Comparison of ENCODE assay signal across 14 cellular contexts in genomic region chr3:107216711-107217110, GRCh38.
DNase-seq lines count a peak whose midpoint lies in the region; ATAC-seq and TF ChIP-seq lines count a peak whose summit lies in the region.
"Had no signal": no experiment of that assay in that cellular context is flagged by ENCODE, and none has a peak within 500 bp of the region (broad histone marks: within the 10 kb centered on the region; RNA-seq: fewer than 3 reads in every experiment).

No MANE protein-coding gene starts in this region.

- no peaks in the 10 kb centered on the region for H4K20me1 ChIP-seq in PC-9 (ENCODE audit: insufficient read depth)

- peak overlapping the region; percentile 17; the same call in 1 of the 2 replicates for H2AFZ ChIP-seq in PC-9

- H3K4me1 Mint-ChIP-seq in activated naive CD8-positive, alpha-beta T cell treated with anti-CD3 and anti-CD28 coated beads, Interleukin-2, amount 50 U/mL, for 24 hours: peaks cover 5% of the 10 kb centered on the region
- H3K4me1 Mint-ChIP-seq: activated B cell treated with CpG ODN at 0.5 μM for 24 hours had no signal

- H3K4me3 ChIP-seq in AG10803 (ENCODE audit: low read length) (no peak overlapping the region), PC-9 (peak overlapping the region; percentile 6; the same call in 1 of the 2 replicates)

- POLR2A ChIA-PET in PC-9 (lab: Charles Lee; ENCODE audit: unreplicated experiment): no interaction called here

- H3K4me3 Mint-ChIP-seq in activated naive CD8-positive, alpha-beta T cell treated with anti-CD3 and anti-CD28 coated beads, Interleukin-2, amount 50 U/mL, for 24 hours: no peak overlapping the region
- H3K4me3 Mint-ChIP-seq: activated B cell treated with CpG ODN at 0.5 μM for 24 hours; CD8-positive, alpha-beta T cell; stimulated activated naive CD8-positive, alpha-beta T cell treated with anti-CD3 and anti-CD28 coated beads, Interleukin-15, Interleukin-2, amounts not matched to agents 100 ng/mL and 50 ng/mL, for 24 hours had no signal

- CTCF ChIA-PET in PC-9 (lab: Charles Lee): interaction anchor here (0.6 kb wide), 1 partner anchor 213 kb away, joined by 5 read pairs; no protein-coding TSS in a partner anchor

- H3K27me3 Mint-ChIP-seq in activated naive CD8-positive, alpha-beta T cell treated with anti-CD3 and anti-CD28 coated beads, Interleukin-2, amount 50 U/mL, for 24 hours: peaks cover 3% of the 10 kb centered on the region

- H3K36me3 Mint-ChIP-seq in activated naive CD8-positive, alpha-beta T cell treated with anti-CD3 and anti-CD28 coated beads, Interleukin-2, amount 50 U/mL, for 24 hours (ENCODE audit: low read depth): no peaks in the 10 kb centered on the region
- H3K36me3 Mint-ChIP-seq: CD8-positive, alpha-beta T cell had no signal

- H3K27me3 ChIP-seq in PC-9 (ENCODE audit: insufficient read depth, low read depth): no peaks in the 10 kb centered on the region

- no peaks in the 10 kb centered on the region for H3K79me2 ChIP-seq in PC-9 (ENCODE audit: low read depth)

- no peaks in the 10 kb centered on the region; the same call in 1 of the 2 replicates for H3K9me2 ChIP-seq in PC-9 (ENCODE audit: insufficient read depth)

- TF ChIP-seq CTCF in AG10803 (conservative IDR thresholded peaks at IDR 0.05; ENCODE audit: low read length): no peak
- TF ChIP-seq CTCF in PC-9 (conservative IDR thresholded peaks at IDR 0.05): 0 out of 2 replicates have a peak, but pooled peaks have one; percentile 18
- no peak for TF ChIP-seq CTCF in omental fat pad (IDR thresholded peaks at IDR 0.05)

- H3K4me2 ChIP-seq in PC-9: peak overlapping the region; percentile 50

- peaks cover 46% of the 10 kb centered on the region for H3K4me1 ChIP-seq in PC-9 (replicated peaks; ENCODE audit: insufficient read depth)

- peaks cover 25% of the 10 kb centered on the region for H3F3A ChIP-seq in PC-9 (ENCODE audit: insufficient read depth, low read depth)

- peak overlapping the region; percentile 87 for H3K27ac ChIP-seq in PC-9

- H3K36me3 ChIP-seq in PC-9 (ENCODE audit: low read depth): 0 out of 2 replicates have a peak, but pooled peaks cover 5% of the 10 kb centered on the region

- no peaks in the 10 kb centered on the region for H3K9me3 Mint-ChIP-seq in activated naive CD8-positive, alpha-beta T cell treated with anti-CD3 and anti-CD28 coated beads, Interleukin-2, amount 50 U/mL, for 24 hours
- H3K9me3 Mint-ChIP-seq: activated B cell treated with CpG ODN at 0.5 μM for 24 hours; CD8-positive, alpha-beta T cell; stimulated activated naive CD8-positive, alpha-beta T cell treated with anti-CD3 and anti-CD28 coated beads, Interleukin-15, Interleukin-2, amounts not matched to agents 100 ng/mL and 50 ng/mL, for 24 hours had no signal

- TSS peak; percentile 90 for BruUV-seq in PC-9 (replicated peaks; lab: Mats Ljungman, UMichigan)

- no peak overlapping the region for H3K27ac Mint-ChIP-seq in activated naive CD8-positive, alpha-beta T cell treated with anti-CD3 and anti-CD28 coated beads, Interleukin-2, amount 50 U/mL, for 24 hours
- H3K27ac Mint-ChIP-seq: activated B cell treated with CpG ODN at 0.5 μM for 24 hours; CD8-positive, alpha-beta T cell; stimulated activated naive CD8-positive, alpha-beta T cell treated with anti-CD3 and anti-CD28 coated beads, Interleukin-15, Interleukin-2, amounts not matched to agents 100 ng/mL and 50 ng/mL, for 24 hours had no signal

- DNase-seq in AG10803 (ENCODE audit: low read depth) (peak; percentile 90), PC-9 (peak in 1 of 2 experiments; percentile 57), fibroblast of gingiva (ENCODE audit: low read depth) (peak; percentile 97), omental fat pad (ENCODE audit: low spot score) (no peak), cerebellar cortex (ENCODE audit: low spot score) (no peak)
- no peak for DNase-seq in activated naive CD8-positive, alpha-beta T cell treated with anti-CD3 and anti-CD28 coated beads, Interleukin-2, amount 50 U/mL, for 24 hours
- DNase-seq: activated B cell treated with CpG ODN at 0.5 μM for 24 hours; activated naive CD4-positive, alpha-beta T cell treated with anti-CD3 and anti-CD28 coated beads, Interleukin-2, amount 50 U/mL, for 16 hours; CD8-positive, alpha-beta T cell; NCI-H1092 treated with DMSO at 0.1 percent for 48 hours; stimulated activated CD4-positive, alpha-beta T cell treated with anti-CD3 and anti-CD28 coated beads, Interleukin-15, amount 100 ng/mL, for 24 hours had no signal

- ATAC-seq in omental fat pad (ENCODE audit: low FRiP score) (peak; percentile 85), GM21737 (IDR thresholded peaks at IDR 0.05; ENCODE audit: unreplicated experiment) (no peak), HG02852 (IDR thresholded peaks at IDR 0.05; ENCODE audit: unreplicated experiment) (no peak)
- no peak for ATAC-seq in activated naive CD8-positive, alpha-beta T cell treated with anti-CD3 and anti-CD28 coated beads, Interleukin-2, amount 50 U/mL, for 24 hours
- ATAC-seq: CD8-positive, alpha-beta T cell had no signal

- H3K9me3 ChIP-seq in PC-9 (ENCODE audit: insufficient read depth, low read depth): peaks cover 20% of the 10 kb centered on the region; the same call in 1 of the 2 replicates

- intact Hi-C loops in PC-9 (cut with micrococcal nuclease; ENCODE audit: unreplicated experiment): loop anchor here (1.0 to 5.0 kb wide), 2 partner anchors 8 to 1814 kb away; no protein-coding TSS in a partner anchor

Comparison
In these comparisons a context has a peak if more than half of its experiments do, and no peak if none do; other contexts are left out.
1. DNase-seq: peak in AG10803 (single experiment) and fibroblast of gingiva (single experiment); none in omental fat pad (single experiment), cerebellar cortex (single experiment) and activated naive CD8-positive, alpha-beta T cell treated with anti-CD3 and anti-CD28 coated beads, Interleukin-2, amount 50 U/mL, for 24 hours (single experiment).